ENCODE assay signal across 8 cellular contexts in genomic region chr14:104794099-104794498, GRCh38. TPM values are rescaled to one million over a fixed set of nuclear protein-coding genes. Genes with fewer than 3 reads are reported as not detected.
DNase-seq lines count a peak whose midpoint lies in the region; ATAC-seq and TF ChIP-seq lines count a peak whose summit lies in the region.

No MANE protein-coding gene starts in this region.

- no peaks in the 10 kb centered on the region; the same call in 1 of the 2 replicates for H3K36me3 ChIP-seq in SK-N-MC (ENCODE audit: insufficient read depth, low read length)
- H3K36me3 ChIP-seq in left lung = peaks cover 0 to 35% of the 10 kb centered on the region in 2 donors

- peak; percentile 62 for DNase-seq in activated CD4-positive, alpha-beta T cell treated with anti-CD3 and anti-CD28 coated beads for 48 hours
- no peak for DNase-seq in activated CD4-positive, alpha-beta T cell treated with anti-CD3 and anti-CD28 coated beads, Interleukin-2, amount 50 U/mL, for 4 hours
- DNase-seq in SK-N-MC (ENCODE audit: low read depth, low spot score) = no peak
- peak; percentile 48 for DNase-seq in cerebellum (ENCODE audit: low spot score)
- DNase-seq in left lung = peak; percentile 79 to 93
- DNase-seq in stimulated activated naive CD8-positive, alpha-beta T cell treated with anti-CD3 and anti-CD28 coated beads, Interleukin-15, Interleukin-2, amounts not matched to agents 100 U/mL and 50 U/mL, for 24 hours = peak; percentile 81
- no peak for DNase-seq in NCI-H526 treated with DMSO at 0.1 percent for 48 hours (lab: John Stamatoyannopoulos, UW)

- H3K9me3 ChIP-seq in SK-N-MC (ENCODE audit: low read depth, low read length) (no peaks in the 10 kb centered on the region), left lung (no peaks in the 10 kb centered on the region)

- H3K9ac ChIP-seq in SK-N-MC (ENCODE audit: insufficient read length) = peak overlapping the region; percentile 84

- ATAC-seq in left lung (peak; percentile 37), HG02973 (IDR thresholded peaks at IDR 0.05; ENCODE audit: unreplicated experiment) (no peak)
- peak; percentile 17 for ATAC-seq in stimulated activated naive CD8-positive, alpha-beta T cell treated with anti-CD3 and anti-CD28 coated beads, Interleukin-15, Interleukin-2, amounts not matched to agents 100 U/mL and 50 U/mL, for 24 hours

- H3K4me1 ChIP-seq in left lung = peaks cover 29 to 72% of the 10 kb centered on the region in 2 donors

- intact Hi-C loops in left lung (cut with DNase I) = no loop called here

- H3K27ac ChIP-seq in SK-N-MC (no peak overlapping the region), left lung (peak overlapping the region; percentile 79 to 81)

- H3K27me3 ChIP-seq in left lung = no peaks in the 10 kb centered on the region

- no peak for TF ChIP-seq CTCF in left lung (IDR thresholded peaks at IDR 0.05)

- peak overlapping the region; percentile 86 for H3K4me3 ChIP-seq in SK-N-MC
- peak overlapping the region; percentile 73 to 86 for H3K4me3 ChIP-seq in left lung

RNA-seq across cellular contexts. Expression of gene AKT1, which starts 1.4 kb away (rescaled TPM):
- 70.9 TPM for total RNA-seq in cerebellum
- total RNA-seq in left lung = 100 to 1,000 TPM; 173 to 176 TPM

RNA-seq across cellular contexts. Expression of gene ZBTB42, which starts 6.8 kb away (rescaled TPM):
- total RNA-seq in cerebellum = 0.73 TPM
- total RNA-seq in left lung = 10 to 100 TPM in 1 of 2 donors, 1 to 10 TPM in 1; 9.9 to 12.1 TPM

RNA-seq across cellular contexts. Expression of gene SIVA1, which starts 41.2 kb away (rescaled TPM):
- total RNA-seq in cerebellum = 16.9 TPM
- total RNA-seq in left lung = 10 to 100 TPM; 59.2 to 69.5 TPM

Comparison
In these comparisons a context has a peak if more than half of its experiments do, and no peak if none do; other contexts are left out.
1. DNase-seq: peak in activated CD4-positive, alpha-beta T cell treated with anti-CD3 and anti-CD28 coated beads for 48 hours (single experiment), cerebellum (single experiment), left lung (2 of 2) and stimulated activated naive CD8-positive, alpha-beta T cell treated with anti-CD3 and anti-CD28 coated beads, Interleukin-15, Interleukin-2, amounts not matched to agents 100 U/mL and 50 U/mL, for 24 hours (single experiment); none in activated CD4-positive, alpha-beta T cell treated with anti-CD3 and anti-CD28 coated beads, Interleukin-2, amount 50 U/mL, for 4 hours (0 of 2), SK-N-MC (single experiment) and NCI-H526 treated with DMSO at 0.1 percent for 48 hours (single experiment).